ENCODE assay signal across 17 cellular contexts in the genomic region with DNA sequence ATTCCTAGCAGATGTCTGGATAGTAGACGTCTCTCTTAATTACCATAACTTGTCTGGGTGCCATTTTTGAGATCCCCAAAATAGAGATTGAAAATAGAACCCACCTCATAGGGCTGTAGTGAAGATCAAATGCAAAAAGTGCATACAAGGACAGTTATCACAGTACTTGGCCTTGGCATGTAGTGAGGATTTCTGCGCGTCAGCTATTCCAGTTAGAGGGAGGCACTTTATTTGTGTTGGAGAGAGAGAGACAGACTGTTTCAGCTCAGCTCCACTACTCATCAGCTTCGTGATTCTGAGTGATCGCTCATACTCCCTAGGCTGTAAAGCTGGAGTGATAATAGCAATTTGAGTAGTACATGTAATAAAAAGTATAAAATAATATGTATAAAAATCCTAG. TPM values are rescaled to one million over a fixed set of nuclear protein-coding genes. Genes with fewer than 3 reads are reported as not detected.
DNase-seq lines count a peak whose midpoint lies in the region; ATAC-seq and TF ChIP-seq lines count a peak whose summit lies in the region.
"Had no signal": no experiment of that assay in that cellular context is flagged by ENCODE, and none has a peak within 500 bp of the region (broad histone marks: within the 10 kb centered on the region; RNA-seq: fewer than 3 reads in every experiment).

No MANE protein-coding gene starts in this region.

- H3K27ac Mint-ChIP-seq in activated CD4-positive, alpha-beta T cell treated with anti-CD3 and anti-CD28 coated beads, Interleukin-2, amount 10 ng/mL, durations not matched to agents 24 days and 14 days, result no peak overlapping the region
- H3K27ac Mint-ChIP-seq: CD14-positive monocyte; CD4-positive, alpha-beta memory T cell; GM23338 had no signal

- H3K4me1 Mint-ChIP-seq in activated CD4-positive, alpha-beta T cell treated with anti-CD3 and anti-CD28 coated beads, Interleukin-2, amount 10 ng/mL, durations not matched to agents 24 days and 14 days, result no peaks in the 10 kb centered on the region
- H3K4me1 Mint-ChIP-seq: CD14-positive monocyte; CD4-positive, alpha-beta memory T cell; GM23338 had no signal

- H3K4me2 ChIP-seq in mesenchymal stem cell (ENCODE audit: low read length, poor library complexity, severe bottlenecking), result no peak overlapping the region
- H3K4me2 ChIP-seq: BLaER1, GM23338 had no signal

- H3K27me3 ChIP-seq in left ventricle myocardium inferior (ENCODE audit: low read depth) (no peaks in the 10 kb centered on the region), psoas muscle (ENCODE audit: insufficient read depth in 3 of 3, low read length in 2 of 3) (no peaks in the 10 kb centered on the region), mesenchymal stem cell (ENCODE audit: control insufficient read depth in 1 of 2, insufficient read depth in 1 of 2, low read length in 2 of 2) (peaks cover 0 to 6% of the 10 kb centered on the region in 2 experiments)
- H3K27me3 ChIP-seq: BLaER1 had no signal

- no peak overlapping the region for H3K4ac ChIP-seq in mesenchymal stem cell (ENCODE audit: low read depth in 1 of 2, low read length in 2 of 2)

- peaks cover 23% of the 10 kb centered on the region for H3K9me3 ChIP-seq in left ventricle myocardium inferior (replicated peaks)
- H3K9me3 ChIP-seq in psoas muscle, result peaks cover 15% of the 10 kb centered on the region
- H3K9me3 ChIP-seq in mesenchymal stem cell (ENCODE audit: control insufficient read depth, low read length), result peaks cover 12% of the 10 kb centered on the region
- H3K9me3 ChIP-seq: BLaER1 had no signal

- ATAC-seq in Right ventricle myocardium inferior (peak; percentile 93), psoas muscle (peak; percentile 54 to 92 (median 72)), HG03521 (IDR thresholded peaks at IDR 0.05; ENCODE audit: unreplicated experiment) (no peak)
- ATAC-seq: GM12878, GM23338 had no signal

- no peak overlapping the region for H2BK12ac ChIP-seq in mesenchymal stem cell (ENCODE audit: low read length in 2 of 2)

- H3K36me3 ChIP-seq in left ventricle myocardium inferior (no peaks in the 10 kb centered on the region), psoas muscle (ENCODE audit: insufficient read depth in 1 of 2, low read depth in 1 of 2) (no peaks in the 10 kb centered on the region), mesenchymal stem cell (ENCODE audit: control insufficient read depth in 1 of 2, insufficient read depth in 2 of 2, low read depth in 1 of 2, low read length in 2 of 2) (no peaks in the 10 kb centered on the region)
- H3K36me3 ChIP-seq: BLaER1 had no signal

- H2BK120ac ChIP-seq in mesenchymal stem cell (ENCODE audit: low read depth, low read length), result no peak overlapping the region

- no peak overlapping the region for H2AK5ac ChIP-seq in mesenchymal stem cell (ENCODE audit: low read length, severe bottlenecking)

- intact Hi-C loops in Right ventricle myocardium inferior (cut with DNase I), result no loop called here
- intact Hi-C loops in cardiac septum (cut with DNase I), result no loop called here
- intact Hi-C loops in left ventricle myocardium inferior (cut with micrococcal nuclease), result no loop called here
- intact Hi-C loops in psoas muscle (cut with DNase I), result no loop called here
- intact Hi-C loops in activated CD4-positive, alpha-beta T cell treated with anti-CD3 and anti-CD28 coated beads, Interleukin-2, amount 10 ng/mL, durations not matched to agents 24 days and 14 days (cut with micrococcal nuclease), result no loop called here

- H3K79me1 ChIP-seq in mesenchymal stem cell (replicated peaks; ENCODE audit: low read length, poor library complexity, severe bottlenecking), result no peaks in the 10 kb centered on the region

- no peak overlapping the region for H2BK5ac ChIP-seq in mesenchymal stem cell (ENCODE audit: low read depth, low read length, poor library complexity, severe bottlenecking)

- no peak overlapping the region for H3K9ac ChIP-seq in mesenchymal stem cell (ENCODE audit: low read length)
- H3K9ac ChIP-seq: BLaER1 had no signal

- H3K4me3 ChIP-seq in left ventricle myocardium inferior (no peak overlapping the region), psoas muscle (no peak overlapping the region), mesenchymal stem cell (ENCODE audit: insufficient read depth in 1 of 2, low read depth in 1 of 2, low read length in 2 of 2) (no peak overlapping the region)
- H3K4me3 ChIP-seq: BLaER1, GM12878, GM23338 had no signal

- no peaks in the 10 kb centered on the region for H3K9me3 Mint-ChIP-seq in activated CD4-positive, alpha-beta T cell treated with anti-CD3 and anti-CD28 coated beads, Interleukin-2, amount 10 ng/mL, durations not matched to agents 24 days and 14 days

- no peak overlapping the region for H3K4me3 Mint-ChIP-seq in activated CD4-positive, alpha-beta T cell treated with anti-CD3 and anti-CD28 coated beads, Interleukin-2, amount 10 ng/mL, durations not matched to agents 24 days and 14 days
- H3K4me3 Mint-ChIP-seq: CD14-positive monocyte; CD4-positive, alpha-beta memory T cell; GM23338 had no signal

- H3K14ac ChIP-seq in mesenchymal stem cell (ENCODE audit: low read length in 2 of 2), result no peak overlapping the region

- H3K27ac ChIP-seq in left ventricle myocardium inferior (replicated peaks) (peak overlapping the region; percentile 70), psoas muscle (no peak overlapping the region), mesenchymal stem cell (ENCODE audit: low read length, poor library complexity, severe bottlenecking) (no peak overlapping the region)
- H3K27ac ChIP-seq: 22Rv1, BLaER1, HL-60 had no signal

- no peak overlapping the region for H3K23ac ChIP-seq in mesenchymal stem cell (ENCODE audit: low read length in 2 of 2)

- TF ChIP-seq CTCF in left ventricle myocardium inferior (IDR thresholded peaks at IDR 0.05; ENCODE audit: borderline replicate concordance), result no peak
- no peak for TF ChIP-seq CTCF in psoas muscle (IDR thresholded peaks at IDR 0.05)

- H3K4me1 ChIP-seq in left ventricle myocardium inferior (peaks cover 11% of the 10 kb centered on the region), psoas muscle (peaks cover 4% of the 10 kb centered on the region), mesenchymal stem cell (ENCODE audit: control insufficient read depth, insufficient read depth, low read depth, low read length) (no peaks in the 10 kb centered on the region)

- no peak overlapping the region for H2BK15ac ChIP-seq in mesenchymal stem cell (ENCODE audit: low read depth, poor library complexity, severe bottlenecking)

- no peak overlapping the region for H4K8ac ChIP-seq in mesenchymal stem cell (ENCODE audit: low read length)

- H3K18ac ChIP-seq in mesenchymal stem cell (ENCODE audit: low read depth in 1 of 2, low read length in 2 of 2), result no peak overlapping the region

- WGBS in psoas muscle, 3 donors, result 36 to 42% (median 37%) methylated on average over 5 of the region's 5 CpGs
- 69% methylated on average over 2 of the region's 5 CpGs for WGBS in mesenchymal stem cell

- no peak overlapping the region for H2AFZ ChIP-seq in mesenchymal stem cell (ENCODE audit: low read depth, low read length)
- H2AFZ ChIP-seq: GM23338 had no signal

- no peaks in the 10 kb centered on the region for H3K36me3 Mint-ChIP-seq in activated CD4-positive, alpha-beta T cell treated with anti-CD3 and anti-CD28 coated beads, Interleukin-2, amount 10 ng/mL, durations not matched to agents 24 days and 14 days (ENCODE audit: low read depth)
- H3K36me3 Mint-ChIP-seq: CD14-positive monocyte; CD4-positive, alpha-beta memory T cell had no signal

- no peak overlapping the region for H4K91ac ChIP-seq in mesenchymal stem cell (ENCODE audit: low read length)

- DNase-seq in Right ventricle myocardium inferior (ENCODE audit: missing footprints) (no peak), cardiac septum (ENCODE audit: low spot score) (no peak), left ventricle myocardium inferior (no peak), psoas muscle (no peak), GDM1 (lab: John Stamatoyannopoulos, UW) (no peak), mesenchymal stem cell (no peak)
- DNase-seq in activated CD4-positive, alpha-beta T cell treated with anti-CD3 and anti-CD28 coated beads, Interleukin-2, amount 10 ng/mL, durations not matched to agents 24 days and 14 days, result no peak
- DNase-seq: CD4-positive, alpha-beta memory T cell; DMS79 treated with DMSO at 0.1 percent for 48 hours; HCEC 1CT had no signal

- no peaks in the 10 kb centered on the region for H3K27me3 Mint-ChIP-seq in activated CD4-positive, alpha-beta T cell treated with anti-CD3 and anti-CD28 coated beads, Interleukin-2, amount 10 ng/mL, durations not matched to agents 24 days and 14 days

RNA-seq across cellular contexts. Expression of a gene that starts 59.6 kb away (rescaled TPM):
- 173 TPM for total RNA-seq in Right ventricle myocardium inferior
- 108 TPM for total RNA-seq in cardiac septum
- total RNA-seq in left ventricle myocardium inferior, result 161 TPM
- 10 to 100 TPM; 22.8 to 30.7 (median 29.5) TPM for total RNA-seq in psoas muscle
- 10 to 100 TPM in 2 of 3 donors, 1 to 10 TPM in 1; 6.1 to 14.0 (median 13.8) TPM for polyA plus RNA-seq in psoas muscle
- total RNA-seq in activated CD4-positive, alpha-beta T cell treated with anti-CD3 and anti-CD28 coated beads, Interleukin-2, amount 10 ng/mL, durations not matched to agents 24 days and 14 days, result not detected in 2 replicates
- polyA plus RNA-seq in mesenchymal stem cell (2013, experiment 1 of 2), result 107 TPM
- 102 TPM for polyA plus RNA-seq in mesenchymal stem cell (2013, experiment 2 of 2)
- total RNA-seq: CD4-positive, alpha-beta memory T cell; GM12878 had no signal
- polyA plus RNA-seq: CD4-positive, alpha-beta memory T cell had no signal

Comparison
In these comparisons a context has a peak if more than half of its experiments do, and no peak if none do; other contexts are left out.
1. RNA of a gene that starts 59.6 kb away (total RNA-seq): 173 TPM in Right ventricle myocardium inferior (single experiment), 161 TPM in left ventricle myocardium inferior (single experiment), 108 TPM in cardiac septum (single experiment) and 22.8 to 30.7 TPM in psoas muscle; not detected in activated CD4-positive, alpha-beta T cell treated with anti-CD3 and anti-CD28 coated beads, Interleukin-2, amount 10 ng/mL, durations not matched to agents 24 days and 14 days; every median in the first group is over 10 times any median in the second.